13 cellular contexts compared by ENCODE assay signal in the genomic region with DNA sequence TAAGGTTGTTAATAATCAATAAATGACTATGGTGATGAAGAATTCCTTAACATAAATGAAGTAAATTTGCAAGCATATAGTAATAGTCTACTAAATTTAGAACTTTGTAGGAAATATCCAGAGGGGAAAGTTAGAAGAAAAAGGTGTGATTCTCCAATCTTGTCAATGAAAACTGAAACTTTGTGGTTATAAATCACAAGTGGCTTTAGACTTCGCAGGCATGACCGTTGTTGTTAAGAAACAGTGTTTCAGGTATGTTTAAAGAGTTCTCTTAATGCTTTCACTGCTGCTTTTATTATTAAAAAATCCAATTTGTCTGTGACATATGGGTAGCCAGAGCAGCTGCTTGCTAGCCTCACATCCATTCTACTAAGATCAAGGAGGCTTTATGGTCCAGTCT.
"Had no signal": no experiment of that assay in that cellular context is flagged by ENCODE, and none has a peak within 500 bp of the region (broad histone marks: within the 10 kb centered on the region; RNA-seq: fewer than 3 reads in every experiment).

No MANE protein-coding gene starts in this region.

- H3K4me1 Mint-ChIP-seq: activated CD4-positive, alpha-beta T cell treated with anti-CD3 and anti-CD28 coated beads, Interleukin-2, amount 10 ng/mL, durations not matched to agents 7 days and 5 days; activated naive CD8-positive, alpha-beta T cell treated with anti-CD3 and anti-CD28 coated beads for 36 hours; brain; central memory CD8-positive, alpha-beta T cell; naive thymus-derived CD8-positive, alpha-beta T cell had no signal

- ATAC-seq: naive thymus-derived CD8-positive, alpha-beta T cell had no signal

- DNase-seq: activated CD4-positive, alpha-beta T cell treated with anti-CD3 and anti-CD28 coated beads, Interleukin-2, amount 10 ng/mL, durations not matched to agents 7 days and 5 days; activated CD4-positive, CD25-positive, alpha-beta regulatory T cell; activated gamma-delta T cell treated with Interleukin-2 at 50 U/mL for 16 hours; activated naive CD8-positive, alpha-beta T cell treated with anti-CD3 and anti-CD28 coated beads for 36 hours; cortex of kidney; effector memory CD4-positive, alpha-beta T cell; foreskin fibroblast; hippocampal formation; mesenchymal stem cell; naive thymus-derived CD8-positive, alpha-beta T cell; stimulated activated CD4-positive, alpha-beta T cell treated with anti-CD3 and anti-CD28 coated beads, Interleukin-1b, Interleukin-23, amount 100 ng/mL, for 48 hours had no signal

- H3K4me3 Mint-ChIP-seq: activated CD4-positive, alpha-beta T cell treated with anti-CD3 and anti-CD28 coated beads, Interleukin-2, amount 10 ng/mL, durations not matched to agents 7 days and 5 days; activated naive CD8-positive, alpha-beta T cell treated with anti-CD3 and anti-CD28 coated beads for 36 hours; brain; central memory CD8-positive, alpha-beta T cell had no signal

- H3K27me3 Mint-ChIP-seq: activated CD4-positive, alpha-beta T cell treated with anti-CD3 and anti-CD28 coated beads, Interleukin-2, amount 10 ng/mL, durations not matched to agents 7 days and 5 days; activated naive CD8-positive, alpha-beta T cell treated with anti-CD3 and anti-CD28 coated beads for 36 hours; central memory CD8-positive, alpha-beta T cell; naive thymus-derived CD8-positive, alpha-beta T cell had no signal

- H3K36me3 Mint-ChIP-seq: activated naive CD8-positive, alpha-beta T cell treated with anti-CD3 and anti-CD28 coated beads for 36 hours; naive thymus-derived CD8-positive, alpha-beta T cell had no signal

- H3K27ac Mint-ChIP-seq: activated CD4-positive, alpha-beta T cell treated with anti-CD3 and anti-CD28 coated beads, Interleukin-2, amount 10 ng/mL, durations not matched to agents 7 days and 5 days; activated naive CD8-positive, alpha-beta T cell treated with anti-CD3 and anti-CD28 coated beads for 36 hours; brain; naive thymus-derived CD8-positive, alpha-beta T cell had no signal
